Comparison of ENCODE assay signal across 21 cellular contexts in genomic region chr2:225032249-225032648, GRCh38. TPM values are rescaled to one million over a fixed set of nuclear protein-coding genes. Genes with fewer than 3 reads are reported as not detected.
DNase-seq lines count a peak whose midpoint lies in the region; ATAC-seq, FAIRE-seq and TF ChIP-seq lines count a peak whose summit lies in the region.
"Had no signal": no experiment of that assay in that cellular context is flagged by ENCODE, and none has a peak within 500 bp of the region (broad histone marks: within the 10 kb centered on the region; RNA-seq: fewer than 3 reads in every experiment).

No MANE protein-coding gene starts in this region.

- H3K9me3 ChIP-seq in endothelial cell of umbilical vein (replicated peaks; ENCODE audit: control insufficient read depth, insufficient read depth, low read length) (no peaks in the 10 kb centered on the region), vagina (no peaks in the 10 kb centered on the region), upper lobe of right lung (no peaks in the 10 kb centered on the region)
- H3K9me3 ChIP-seq: BLaER1, HAP-1, Peyer's patch had no signal

- H3K4me2 ChIP-seq in endothelial cell of umbilical vein (ENCODE audit: insufficient read depth, low read length): no peak overlapping the region
- H3K4me2 ChIP-seq: BLaER1, KMS-11 had no signal

- H3K9ac ChIP-seq in endothelial cell of umbilical vein (replicated peaks; ENCODE audit: extremely low read depth, insufficient read depth, low read length): no peak overlapping the region
- H3K9ac ChIP-seq: BLaER1, KMS-11 had no signal

- peak overlapping the region; percentile 73 for H3K27ac Mint-ChIP-seq in activated naive CD4-positive, alpha-beta T cell treated with anti-CD3 and anti-CD28 coated beads for 36 hours
- peak overlapping the region; percentile 55 for H3K27ac Mint-ChIP-seq in activated T-helper 17 cell treated with anti-CD3 and anti-CD28 coated beads, Interleukin-2, amount 50 U/mL, for 72 hours
- peak overlapping the region; percentile 34 for H3K27ac Mint-ChIP-seq in stimulated activated naive B cell treated with anti-CD40 and anti-IgM and Interleukin-4, amounts not matched to agents 10 μg/mL and 1 μg/mL and 100 μg/mL, for 72 hours

- no peak for DNase-seq in activated naive CD4-positive, alpha-beta T cell treated with anti-CD3 and anti-CD28 coated beads for 36 hours
- DNase-seq in activated naive CD4-positive, alpha-beta T cell (lab: John Stamatoyannopoulos, UW): no peak
- DNase-seq in endothelial cell of umbilical vein (ENCODE audit: low read depth, low spot score) (peak; percentile 25), vagina (ENCODE audit: extremely low spot score in 2 of 2) (no peak), RKO (ENCODE audit: low spot score) (no peak), upper lobe of right lung (no peak)
- DNase-seq in stimulated activated naive B cell treated with anti-CD40 and anti-IgM and Interleukin-4, amounts not matched to agents 10 μg/mL and 1 μg/mL and 100 μg/mL, for 72 hours: no peak
- DNase-seq: Calu3; CD8-positive, alpha-beta T cell; GF-D8; NCI-H1436; NCI-H1930; NCI-H446; Peyer's patch had no signal

- ATAC-seq in activated T-helper 17 cell treated with anti-CD3 and anti-CD28 coated beads, Interleukin-2, amount 50 U/mL, for 72 hours (replicated peaks): no peak
- ATAC-seq in stimulated activated naive B cell treated with anti-CD40 and anti-IgM and Interleukin-4, amounts not matched to agents 10 μg/mL and 1 μg/mL and 100 μg/mL, for 72 hours (replicated peaks): no peak
- ATAC-seq in upper lobe of right lung: no peak
- ATAC-seq: CD8-positive, alpha-beta T cell; Right ventricle myocardium inferior had no signal

- H3K9me1 ChIP-seq in endothelial cell of umbilical vein (replicated peaks; ENCODE audit: control insufficient read depth, extremely low read depth, insufficient read depth, low read length): no peaks in the 10 kb centered on the region

- H3K4me1 ChIP-seq in endothelial cell of umbilical vein (ENCODE audit: control insufficient read depth, extremely low read depth, insufficient read depth, low read length): no peaks in the 10 kb centered on the region
- H3K4me1 ChIP-seq in vagina: peaks cover 8% of the 10 kb centered on the region
- H3K4me1 ChIP-seq in upper lobe of right lung: no peaks in the 10 kb centered on the region
- H3K4me1 ChIP-seq: HAP-1, Peyer's patch had no signal

- TF ChIP-seq POLR2A in endothelial cell of umbilical vein (IDR thresholded peaks at IDR 0.05; ENCODE audit: low read depth, low read length) (no peak), vagina (IDR thresholded peaks at IDR 0.05) (no peak)

- POLR2A ChIA-PET in endothelial cell of umbilical vein (lab: Charles Lee): no interaction called here

- CTCF ChIA-PET in activated naive CD4-positive, alpha-beta T cell treated with anti-CD3 and anti-CD28 coated beads for 36 hours (lab: Charles Lee): interaction anchor here (1.0 to 2.0 kb wide), 2 partner anchors 12 to 30 kb away, joined by 3 to 4 read pairs; no protein-coding TSS in a partner anchor
- CTCF ChIA-PET in endothelial cell of umbilical vein (lab: Charles Lee): no interaction called here

- H4K20me1 ChIP-seq in endothelial cell of umbilical vein (replicated peaks; ENCODE audit: control insufficient read depth, extremely low read depth, insufficient read depth, low read length): no peaks in the 10 kb centered on the region
- H4K20me1 ChIP-seq: BLaER1 had no signal

- no peak overlapping the region for H3K4me3 Mint-ChIP-seq in activated naive CD4-positive, alpha-beta T cell treated with anti-CD3 and anti-CD28 coated beads for 36 hours
- peak overlapping the region; percentile 51 for H3K4me3 Mint-ChIP-seq in activated T-helper 17 cell treated with anti-CD3 and anti-CD28 coated beads, Interleukin-2, amount 50 U/mL, for 72 hours
- H3K4me3 Mint-ChIP-seq in stimulated activated naive B cell treated with anti-CD40 and anti-IgM and Interleukin-4, amounts not matched to agents 10 μg/mL and 1 μg/mL and 100 μg/mL, for 72 hours: peak overlapping the region; percentile 30 to 51
- H3K4me3 Mint-ChIP-seq: CD8-positive, alpha-beta T cell had no signal

- no TSS peak for BruUV-seq in endothelial cell of umbilical vein (replicated peaks; lab: Mats Ljungman, UMichigan)

- no peaks in the 10 kb centered on the region for H3K9me3 Mint-ChIP-seq in activated naive CD4-positive, alpha-beta T cell treated with anti-CD3 and anti-CD28 coated beads for 36 hours
- no peaks in the 10 kb centered on the region for H3K9me3 Mint-ChIP-seq in activated T-helper 17 cell treated with anti-CD3 and anti-CD28 coated beads, Interleukin-2, amount 50 U/mL, for 72 hours
- peaks cover 0 to 1% of the 10 kb centered on the region in 2 donors for H3K9me3 Mint-ChIP-seq in stimulated activated naive B cell treated with anti-CD40 and anti-IgM and Interleukin-4, amounts not matched to agents 10 μg/mL and 1 μg/mL and 100 μg/mL, for 72 hours
- H3K9me3 Mint-ChIP-seq: CD8-positive, alpha-beta T cell had no signal

- H3K36me3 ChIP-seq in endothelial cell of umbilical vein (ENCODE audit: control insufficient read depth in 2 of 2, extremely low read depth in 1 of 2, insufficient read depth in 2 of 2, low read length in 2 of 2) (no peaks in the 10 kb centered on the region), vagina (no peaks in the 10 kb centered on the region), upper lobe of right lung (no peaks in the 10 kb centered on the region)
- H3K36me3 ChIP-seq: HAP-1, Peyer's patch had no signal

- peaks cover 32% of the 10 kb centered on the region for H3K36me3 Mint-ChIP-seq in activated naive CD4-positive, alpha-beta T cell treated with anti-CD3 and anti-CD28 coated beads for 36 hours (ENCODE audit: low read depth)
- H3K36me3 Mint-ChIP-seq in activated T-helper 17 cell treated with anti-CD3 and anti-CD28 coated beads, Interleukin-2, amount 50 U/mL, for 72 hours (ENCODE audit: low read depth): peaks cover 33% of the 10 kb centered on the region
- peaks cover 56 to 66% of the 10 kb centered on the region in 2 donors for H3K36me3 Mint-ChIP-seq in stimulated activated naive B cell treated with anti-CD40 and anti-IgM and Interleukin-4, amounts not matched to agents 10 μg/mL and 1 μg/mL and 100 μg/mL, for 72 hours

- H3K4me3 ChIP-seq in endothelial cell of umbilical vein (replicated peaks in 1 of 3; ENCODE audit: insufficient read depth in 1 of 3, low read depth in 1 of 3, low read length in 3 of 3) (no peak overlapping the region), vagina (no peak overlapping the region), upper lobe of right lung (no peak overlapping the region)
- H3K4me3 ChIP-seq: BLaER1, HAP-1, Peyer's patch had no signal

- dilution Hi-C loops in endothelial cell of umbilical vein (cut with MboI; ENCODE audit: extremely low pct_ligation_motif_present, low sequenced_read_pairs): no loop called here

- intact Hi-C loops in activated naive CD4-positive, alpha-beta T cell treated with anti-CD3 and anti-CD28 coated beads for 36 hours (cut with micrococcal nuclease): loop anchor here (1.0 kb wide), 1 partner anchor 9 kb away; no protein-coding TSS in a partner anchor
- intact Hi-C loops in endothelial cell of umbilical vein (cut with micrococcal nuclease): loop anchor here (10.0 kb wide), 1 partner anchor 703 kb away; no protein-coding TSS in a partner anchor
- intact Hi-C loops in vagina (cut with DNase I): no loop called here
- intact Hi-C loops in upper lobe of right lung (cut with DNase I): no loop called here

- no peaks in the 10 kb centered on the region for H3K27me3 Mint-ChIP-seq in activated naive CD4-positive, alpha-beta T cell treated with anti-CD3 and anti-CD28 coated beads for 36 hours (ENCODE audit: low read depth)
- no peaks in the 10 kb centered on the region for H3K27me3 Mint-ChIP-seq in activated T-helper 17 cell treated with anti-CD3 and anti-CD28 coated beads, Interleukin-2, amount 50 U/mL, for 72 hours
- H3K27me3 Mint-ChIP-seq in stimulated activated naive B cell treated with anti-CD40 and anti-IgM and Interleukin-4, amounts not matched to agents 10 μg/mL and 1 μg/mL and 100 μg/mL, for 72 hours: no peaks in the 10 kb centered on the region

- no peak for FAIRE-seq in endothelial cell of umbilical vein (lab: Jason Lieb, UNC)
- FAIRE-seq: GM19239 had no signal

- H3K27me3 ChIP-seq in endothelial cell of umbilical vein (ENCODE audit: control insufficient read depth in 2 of 2, insufficient read depth in 2 of 2, low read length in 2 of 2) (peaks cover 0 to 2% of the 10 kb centered on the region in 2 experiments), vagina (no peaks in the 10 kb centered on the region), upper lobe of right lung (no peaks in the 10 kb centered on the region)
- H3K27me3 ChIP-seq: BLaER1, Peyer's patch had no signal

- H3K27ac ChIP-seq in endothelial cell of umbilical vein (ENCODE audit: insufficient read depth, low read depth, low read length) (no peak overlapping the region), vagina (no peak overlapping the region), upper lobe of right lung (no peak overlapping the region)
- H3K27ac ChIP-seq: BLaER1, KMS-11, Peyer's patch had no signal

- H2AFZ ChIP-seq in endothelial cell of umbilical vein (ENCODE audit: low read depth, low read length): no peak overlapping the region

- TF ChIP-seq CTCF in endothelial cell of umbilical vein (IDR thresholded peaks at IDR 0.05; ENCODE audit: extremely low read depth in 1 of 2, insufficient read depth in 1 of 2, low read depth in 1 of 2, low read length in 2 of 2) (no peak), vagina (IDR thresholded peaks at IDR 0.05) (no peak), upper lobe of right lung (IDR thresholded peaks at IDR 0.05) (no peak)

- peaks cover 87% of the 10 kb centered on the region for H3K4me1 Mint-ChIP-seq in activated naive CD4-positive, alpha-beta T cell treated with anti-CD3 and anti-CD28 coated beads for 36 hours (ENCODE audit: low read depth)
- peaks cover 54% of the 10 kb centered on the region for H3K4me1 Mint-ChIP-seq in activated T-helper 17 cell treated with anti-CD3 and anti-CD28 coated beads, Interleukin-2, amount 50 U/mL, for 72 hours
- peaks cover 50 to 75% of the 10 kb centered on the region in 2 donors for H3K4me1 Mint-ChIP-seq in stimulated activated naive B cell treated with anti-CD40 and anti-IgM and Interleukin-4, amounts not matched to agents 10 μg/mL and 1 μg/mL and 100 μg/mL, for 72 hours

- H3K79me2 ChIP-seq in endothelial cell of umbilical vein (ENCODE audit: control insufficient read depth, insufficient read depth, low read length): no peaks in the 10 kb centered on the region

RNA-seq across cellular contexts. Expression of gene DOCK10, which starts 10.0 kb away (rescaled TPM):
- total RNA-seq in activated naive CD4-positive, alpha-beta T cell treated with anti-CD3 and anti-CD28 coated beads for 36 hours: 100 to 1,000 TPM; 123 to 137 TPM
- 100 to 1,000 TPM; 142 to 227 TPM for total RNA-seq in activated T-helper 17 cell treated with anti-CD3 and anti-CD28 coated beads, Interleukin-2, amount 50 U/mL, for 72 hours
- 19.4 and 23.0 TPM in 2 replicates for total RNA-seq in endothelial cell of umbilical vein
- polyA plus RNA-seq in endothelial cell of umbilical vein: 5.8 and 6.1 TPM in 2 replicates
- 12.7 and 14.3 TPM in 2 replicates for polyA plus RNA-seq in endothelial cell of umbilical vein (2011; cell fraction: cytosol; rRNA removed)
- 25.6 and 36.2 TPM in 2 replicates for polyA plus RNA-seq in endothelial cell of umbilical vein (2011; cell fraction: nucleus; rRNA removed)
- 13.3 and 26.3 TPM in 2 replicates for polyA plus RNA-seq in endothelial cell of umbilical vein (2012)
- polyA minus RNA-seq in endothelial cell of umbilical vein: 17.8 and 30.8 TPM in 2 replicates
- not detected for polyA minus RNA-seq in endothelial cell of umbilical vein (2011; cell fraction: cytosol; rRNA and poly(A)+ RNA removed)
- 41.4 and 78.5 TPM in 2 replicates for polyA minus RNA-seq in endothelial cell of umbilical vein (2011; cell fraction: nucleus; rRNA and poly(A)+ RNA removed)
- 9.8 TPM for total RNA-seq in vagina
- total RNA-seq in upper lobe of right lung: 35.8 TPM
- total RNA-seq: HT-29 had no signal

Comparison
In these comparisons a context has a peak if more than half of its experiments do, and no peak if none do; other contexts are left out.
1. intact Hi-C loops: an anchor here in activated naive CD4-positive, alpha-beta T cell treated with anti-CD3 and anti-CD28 coated beads for 36 hours (1.0 kb wide) and endothelial cell of umbilical vein (10.0 kb wide); none called in vagina and upper lobe of right lung.